Comparison of ENCODE assay signal across 20 cellular contexts in genomic region chr17:40373999-40374398, GRCh38.
DNase-seq lines count a peak whose midpoint lies in the region; ATAC-seq, FAIRE-seq and TF ChIP-seq lines count a peak whose summit lies in the region.
"Had no signal": no experiment of that assay in that cellular context is flagged by ENCODE, and none has a peak within 500 bp of the region (broad histone marks: within the 10 kb centered on the region; RNA-seq: fewer than 3 reads in every experiment).

No MANE protein-coding gene starts in this region.

- DNase-seq in activated T-cell treated with anti-CD3 and anti-CD28 coated beads, Interleukin-2, amount 50 U/mL, for 24 hours, result peak; percentile 25
- no peak for DNase-seq in activated T-cell treated with anti-CD3 and anti-CD28 coated beads for 4 hours
- peak; percentile 11 for DNase-seq in islet precursor cell
- no peak for DNase-seq in stimulated activated effector memory CD8-positive, alpha-beta T cell treated with anti-CD3 and anti-CD28 coated beads, Interleukin-12 subunit alpha, Interleukin-12 subunit beta, amount 100 ng/mL, for 72 hours (ENCODE audit: low spot score in 2 of 2)
- no peak for DNase-seq in kidney glomerular epithelial cell (lab: John Stamatoyannopoulos, UW)
- DNase-seq in RCC 7860 (ENCODE audit: low spot score), result no peak
- DNase-seq: CD8-positive, alpha-beta T cell; GOT3; Karpas-422; NCI-H1417 treated with DMSO at 0.1 percent for 48 hours; NCI-H187 treated with DMSO at 0.1 percent for 48 hours; NCI-H526; PC-3 had no signal

- ATAC-seq in stimulated activated effector memory CD8-positive, alpha-beta T cell treated with anti-CD3 and anti-CD28 coated beads, Interleukin-12 subunit alpha, Interleukin-12 subunit beta, amount 100 ng/mL, for 72 hours, result no peak
- ATAC-seq: CD8-positive, alpha-beta T cell; HCT116; PC-3 had no signal

- no peak overlapping the region for H3K4me3 Mint-ChIP-seq in activated T-cell treated with anti-CD3 and anti-CD28 coated beads, Interleukin-2, amount 50 U/mL, for 24 hours
- H3K4me3 Mint-ChIP-seq in stimulated activated effector memory CD8-positive, alpha-beta T cell treated with anti-CD3 and anti-CD28 coated beads, Interleukin-12 subunit alpha, Interleukin-12 subunit beta, amount 100 ng/mL, for 72 hours, result no peak overlapping the region
- H3K4me3 Mint-ChIP-seq: CD8-positive, alpha-beta T cell; IgD-negative memory B cell had no signal

- H3K9me3 ChIP-seq in HEK293 (ENCODE audit: control insufficient read depth, insufficient read depth, low read depth, low read length), result no peaks in the 10 kb centered on the region

- FAIRE-seq in RCC 7860 (lab: Jason Lieb, UNC), result no peak
- FAIRE-seq: GM12891, GM19239 had no signal

- no peaks in the 10 kb centered on the region for H3K36me3 ChIP-seq in HEK293 (ENCODE audit: control insufficient read depth in 2 of 2, insufficient read depth in 1 of 2, low read length in 2 of 2)
- H3K36me3 ChIP-seq: BLaER1 treated with 17β-estradiol and CSF1 and Interleukin-3, amounts not matched to agents 10 nM and 100 nM had no signal

- peaks cover 41% of the 10 kb centered on the region for H3K4me1 Mint-ChIP-seq in activated T-cell treated with anti-CD3 and anti-CD28 coated beads, Interleukin-2, amount 50 U/mL, for 24 hours (ENCODE audit: low read depth)
- peaks cover 31% of the 10 kb centered on the region for H3K4me1 Mint-ChIP-seq in stimulated activated effector memory CD8-positive, alpha-beta T cell treated with anti-CD3 and anti-CD28 coated beads, Interleukin-12 subunit alpha, Interleukin-12 subunit beta, amount 100 ng/mL, for 72 hours

- no peaks in the 10 kb centered on the region for H3K9me3 Mint-ChIP-seq in activated T-cell treated with anti-CD3 and anti-CD28 coated beads, Interleukin-2, amount 50 U/mL, for 24 hours
- no peaks in the 10 kb centered on the region for H3K9me3 Mint-ChIP-seq in stimulated activated effector memory CD8-positive, alpha-beta T cell treated with anti-CD3 and anti-CD28 coated beads, Interleukin-12 subunit alpha, Interleukin-12 subunit beta, amount 100 ng/mL, for 72 hours
- H3K9me3 Mint-ChIP-seq: IgD-negative memory B cell had no signal

- no peak overlapping the region for H3K27ac ChIP-seq in HEK293 (ENCODE audit: extremely low read depth, low read depth, low read length)
- H3K27ac ChIP-seq: RWPE1 had no signal

- POLR2A ChIA-PET in HEK293 (lab: Yijun Ruan, JAX), result no interaction called here

- CTCF ChIA-PET in HEK293 (lab: Yijun Ruan, JAX), result interaction anchor here (0.6 to 1.7 kb wide), 2 partner anchors 82 to 102 kb away, joined by 4 to 5 read pairs; no protein-coding TSS in a partner anchor

- H3K4me3 ChIP-seq in HEK293 (ENCODE audit: low read depth, low read length), result no peak overlapping the region
- H3K4me3 ChIP-seq: BLaER1 treated with 17β-estradiol and CSF1 and Interleukin-3, amounts not matched to agents 10 nM and 100 nM had no signal

- no peak for TF ChIP-seq CTCF in HEK293 (tag by site-specific recombination; IDR thresholded peaks at IDR 0.05)

- H3K27ac Mint-ChIP-seq in activated T-cell treated with anti-CD3 and anti-CD28 coated beads, Interleukin-2, amount 50 U/mL, for 24 hours, result peak overlapping the region; percentile 85
- peak overlapping the region; percentile 23 for H3K27ac Mint-ChIP-seq in stimulated activated effector memory CD8-positive, alpha-beta T cell treated with anti-CD3 and anti-CD28 coated beads, Interleukin-12 subunit alpha, Interleukin-12 subunit beta, amount 100 ng/mL, for 72 hours
- H3K27ac Mint-ChIP-seq: CD8-positive, alpha-beta T cell had no signal

- no peaks in the 10 kb centered on the region for H3K36me3 Mint-ChIP-seq in activated T-cell treated with anti-CD3 and anti-CD28 coated beads, Interleukin-2, amount 50 U/mL, for 24 hours (ENCODE audit: low read depth)
- no peaks in the 10 kb centered on the region for H3K36me3 Mint-ChIP-seq in stimulated activated effector memory CD8-positive, alpha-beta T cell treated with anti-CD3 and anti-CD28 coated beads, Interleukin-12 subunit alpha, Interleukin-12 subunit beta, amount 100 ng/mL, for 72 hours
- H3K36me3 Mint-ChIP-seq: CD8-positive, alpha-beta T cell had no signal

- no peaks in the 10 kb centered on the region for H3K4me1 ChIP-seq in HEK293 (ENCODE audit: control insufficient read depth, insufficient read depth, low read length)

- H3K27me3 Mint-ChIP-seq in activated T-cell treated with anti-CD3 and anti-CD28 coated beads, Interleukin-2, amount 50 U/mL, for 24 hours, result peaks cover 9% of the 10 kb centered on the region

TF ChIP-seq in HEK293, 187 proteins besides CTCF, POLR2A, EP300 and RAD21:
- TF ChIP-seq ZNF548 (tag by site-specific recombination; IDR thresholded peaks at IDR 0.05), result no peak
- TF ChIP-seq PRDM10 (tag by site-specific recombination; IDR thresholded peaks at IDR 0.05), result no peak
- no peak for TF ChIP-seq ZNF138 (tag by site-specific recombination; IDR thresholded peaks at IDR 0.05; ENCODE audit: borderline replicate concordance)
- no peak for TF ChIP-seq ZSCAN30 (tag by site-specific recombination; IDR thresholded peaks at IDR 0.05)
- peak; percentile 64 for TF ChIP-seq KLF1 (tag by site-specific recombination; IDR thresholded peaks at IDR 0.05)
- TF ChIP-seq ZBTB8A (tag by site-specific recombination; IDR thresholded peaks at IDR 0.05), result no peak

Comparison
In these comparisons a context has a peak if more than half of its experiments do, and no peak if none do; other contexts are left out.
1. DNase-seq: peak in activated T-cell treated with anti-CD3 and anti-CD28 coated beads, Interleukin-2, amount 50 U/mL, for 24 hours (single experiment) and islet precursor cell (single experiment); none in activated T-cell treated with anti-CD3 and anti-CD28 coated beads for 4 hours (single experiment), stimulated activated effector memory CD8-positive, alpha-beta T cell treated with anti-CD3 and anti-CD28 coated beads, Interleukin-12 subunit alpha, Interleukin-12 subunit beta, amount 100 ng/mL, for 72 hours (0 of 2), kidney glomerular epithelial cell (single experiment) and RCC 7860 (single experiment).